In the genomic region with DNA sequence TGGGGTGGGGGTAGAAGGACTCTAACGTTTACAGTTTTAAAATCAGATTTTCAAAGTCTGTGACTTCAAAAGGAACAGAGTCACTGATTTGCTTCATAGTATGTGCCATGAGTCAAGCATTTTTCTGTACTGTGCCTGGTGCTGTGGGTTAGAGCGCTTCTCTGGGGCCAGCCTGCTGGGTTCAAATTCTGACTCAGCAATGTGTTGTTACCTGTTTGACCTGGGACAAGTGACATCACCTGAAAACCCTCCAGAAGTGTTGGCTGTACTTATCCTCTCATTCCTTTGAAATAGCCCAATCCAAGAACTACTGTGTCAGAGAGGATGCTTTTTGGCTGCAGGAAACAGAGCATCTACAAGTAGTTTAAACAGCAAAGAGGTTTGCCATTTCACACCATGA, we compare ENCODE assay signal across 15 cellular contexts.
"Had no signal": no experiment of that assay in that cellular context is flagged by ENCODE, and none has a peak within 500 bp of the region (broad histone marks: within the 10 kb centered on the region; RNA-seq: fewer than 3 reads in every experiment).

No MANE protein-coding gene starts in this region.

- H3K36me3 Mint-ChIP-seq: natural killer cell; stimulated activated naive B cell treated with anti-CD40 and anti-IgM and Interleukin-4, amounts not matched to agents 10 μg/mL and 1 μg/mL and 100 μg/mL, for 72 hours had no signal

- ATAC-seq: activated CD4-positive, CD25-positive, alpha-beta regulatory T cell treated with anti-CD3 and anti-CD28 coated beads, Interleukin-2, amount 50 U/mL, for 24 hours; natural killer cell; stimulated activated naive B cell treated with anti-CD40 and anti-IgM and Interleukin-4, amounts not matched to agents 10 μg/mL and 1 μg/mL and 100 μg/mL, for 72 hours had no signal

- H3K4me1 ChIP-seq: right atrium auricular region, tibial artery had no signal

- H3K27ac Mint-ChIP-seq: endodermal cell; natural killer cell; stimulated activated naive B cell treated with anti-CD40 and anti-IgM and Interleukin-4, amounts not matched to agents 10 μg/mL and 1 μg/mL and 100 μg/mL, for 72 hours had no signal

- H3K27me3 ChIP-seq: cardiac muscle cell, right atrium auricular region had no signal

- DNase-seq: activated CD4-positive, alpha-beta T cell treated with anti-CD3 and anti-CD28 coated beads, Interleukin-2, amount 50 U/mL, for 1 hour; activated naive CD4-positive, alpha-beta T cell; aorta; endodermal cell; glutamatergic neuron; natural killer cell; posterior cingulate gyrus; stimulated activated CD4-positive, alpha-beta T cell treated with anti-CD3 and anti-CD28 coated beads, Interleukin-15, amount 100 ng/mL, for 24 hours; stimulated activated CD4-positive, alpha-beta T cell treated with anti-CD3 and anti-CD28 coated beads, Interleukin-4, amount 100 ng/mL, for 1 hour; stimulated activated naive B cell treated with anti-CD40 and anti-IgM and Interleukin-4, amounts not matched to agents 10 μg/mL and 1 μg/mL and 100 μg/mL, for 72 hours; tibial artery had no signal

- H3K36me3 ChIP-seq: cardiac muscle cell, right atrium auricular region, tibial artery had no signal

- H3K9me3 ChIP-seq: right atrium auricular region, tibial artery had no signal

- H3K4me3 Mint-ChIP-seq: endodermal cell; natural killer cell; stimulated activated naive B cell treated with anti-CD40 and anti-IgM and Interleukin-4, amounts not matched to agents 10 μg/mL and 1 μg/mL and 100 μg/mL, for 72 hours had no signal

- H3K27ac ChIP-seq: cardiac muscle cell, right atrium auricular region, skin epidermis, tibial artery had no signal

- H3K4me1 Mint-ChIP-seq: natural killer cell; stimulated activated naive B cell treated with anti-CD40 and anti-IgM and Interleukin-4, amounts not matched to agents 10 μg/mL and 1 μg/mL and 100 μg/mL, for 72 hours had no signal

- H3K9me3 Mint-ChIP-seq: endodermal cell; natural killer cell; stimulated activated naive B cell treated with anti-CD40 and anti-IgM and Interleukin-4, amounts not matched to agents 10 μg/mL and 1 μg/mL and 100 μg/mL, for 72 hours had no signal

- H3K4me3 ChIP-seq: cardiac muscle cell, right atrium auricular region, skin epidermis, tibial artery had no signal
